In the genomic region with DNA sequence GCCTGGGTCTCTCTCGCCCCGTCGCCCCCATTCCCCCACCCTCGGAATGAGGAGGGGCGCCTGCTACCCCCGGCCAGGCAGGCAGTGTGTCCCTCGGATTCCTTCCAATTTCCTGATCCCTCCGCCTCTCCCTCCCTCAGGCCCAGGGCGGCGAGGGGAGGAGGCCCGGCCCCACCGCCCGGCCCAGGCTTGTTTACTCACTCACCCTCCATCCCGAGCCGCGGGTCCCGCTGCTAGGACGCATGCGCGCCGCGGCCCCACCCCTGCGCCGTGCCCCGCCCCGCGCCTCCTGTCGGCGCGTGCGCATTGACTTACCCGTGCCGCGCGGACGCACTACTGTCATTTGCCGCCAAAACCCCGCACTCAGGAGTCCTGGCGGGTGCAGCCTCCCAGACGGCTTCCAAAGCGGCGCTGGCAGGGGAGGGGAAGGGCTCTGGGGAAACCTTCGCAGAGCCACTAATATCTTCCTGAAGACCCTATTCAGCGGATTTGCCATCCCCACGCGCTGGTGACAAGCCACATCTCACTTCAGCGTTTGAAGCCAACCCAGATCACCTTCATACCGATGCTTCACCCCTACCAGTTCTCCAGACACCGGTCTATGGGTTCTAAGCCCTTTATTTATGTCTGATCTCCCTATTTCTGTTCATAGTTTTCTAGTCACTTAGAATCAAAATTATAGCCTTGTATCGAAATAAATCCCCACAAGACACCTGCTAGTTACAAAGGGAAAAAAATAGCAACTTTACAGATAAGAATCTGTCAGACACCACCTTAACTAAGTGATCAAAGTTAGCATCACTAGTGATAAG, we compare ENCODE assay signal across 8 cellular contexts. TPM values are rescaled to one million over a fixed set of nuclear protein-coding genes. Genes with fewer than 3 reads are reported as not detected.
A peak's percentile ranks its signal among the peaks of the same experiment; 100 is the strongest.
DNase-seq lines count a peak whose midpoint lies in the region; ATAC-seq and TF ChIP-seq lines count a peak whose summit lies in the region.

A gene (minus strand): TSS at position 235 of the 812 bp plus-strand sequence. CDS start 16,099 bp downstream, outside the sequence.

- no peaks in the 10 kb centered on the region for H3K27me3 ChIP-seq in colonic mucosa
- no peaks in the 10 kb centered on the region for H3K27me3 ChIP-seq in layer of hippocampus (ENCODE audit: control insufficient read depth, insufficient read depth, low read length)

- peak within 1 kb of the TSS; percentile 83 to 89 for H3K9ac ChIP-seq in colonic mucosa (ENCODE audit: low read depth in 2 of 2, low read length in 2 of 2)

- no peaks in the 10 kb centered on the region for H3K4me1 ChIP-seq in colonic mucosa

- peak; percentile 100 for DNase-seq in AG20443 (ENCODE audit: low spot score)
- peak; percentile 87 for DNase-seq in NCI-H526 treated with DMSO at 0.1 percent for 48 hours (lab: John Stamatoyannopoulos, UW)
- peak; percentile 98 for DNase-seq in activated CD4-positive, alpha-beta T cell treated with anti-CD3 and anti-CD28 coated beads, Interleukin-2, amount 10 ng/mL, durations not matched to agents 24 days and 14 days
- DNase-seq in colonic mucosa = peak; percentile 89
- peak; percentile 72 to 86 (median 80) for DNase-seq in stimulated activated CD4-positive, alpha-beta T cell treated with anti-CD3 and anti-CD28 coated beads, Interleukin-1b, Interleukin-23, amount 100 ng/mL, for 24 hours (ENCODE audit: low read depth in 4 of 4, low spot score in 1 of 4)

- peak within 1 kb of the TSS; percentile 75 for H3K27ac ChIP-seq in colonic mucosa
- peak within 1 kb of the TSS; percentile 98 for H3K27ac ChIP-seq in layer of hippocampus (ENCODE audit: low read depth, low read length)

- no peaks in the 10 kb centered on the region for H3K9me3 ChIP-seq in colonic mucosa

- intact Hi-C loops in activated CD4-positive, alpha-beta T cell treated with anti-CD3 and anti-CD28 coated beads, Interleukin-2, amount 10 ng/mL, durations not matched to agents 24 days and 14 days (cut with micrococcal nuclease) = loop anchor here (2.0 kb wide), 2 partner anchors 18 to 68 kb away; a partner anchor contains a TSS
- intact Hi-C loops in colonic mucosa (cut with DNase I) = no loop called here

- peaks cover 17% of the 10 kb centered on the region for H3K4me1 Mint-ChIP-seq in activated CD4-positive, alpha-beta T cell treated with anti-CD3 and anti-CD28 coated beads, Interleukin-2, amount 10 ng/mL, durations not matched to agents 24 days and 14 days

- no peak for TF ChIP-seq CTCF in colonic mucosa (IDR thresholded peaks at IDR 0.05)

- TF ChIP-seq POLR2A in GM19099 (IDR thresholded peaks at IDR 0.05; ENCODE audit: extremely low read depth, insufficient read length, low read depth) = peak; percentile 72

- peaks cover 30% of the 10 kb centered on the region for H3K27me3 Mint-ChIP-seq in activated CD4-positive, alpha-beta T cell treated with anti-CD3 and anti-CD28 coated beads, Interleukin-2, amount 10 ng/mL, durations not matched to agents 24 days and 14 days

- H3K4me3 ChIP-seq in colonic mucosa = peak within 1 kb of the TSS; percentile 67

- no peaks in the 10 kb centered on the region for H3K36me3 ChIP-seq in colonic mucosa

- peaks cover 8% of the 10 kb centered on the region for H3K36me3 Mint-ChIP-seq in activated CD4-positive, alpha-beta T cell treated with anti-CD3 and anti-CD28 coated beads, Interleukin-2, amount 10 ng/mL, durations not matched to agents 24 days and 14 days (ENCODE audit: low read depth)

- peak within 1 kb of the TSS; percentile 97 for H3K27ac Mint-ChIP-seq in activated CD4-positive, alpha-beta T cell treated with anti-CD3 and anti-CD28 coated beads, Interleukin-2, amount 10 ng/mL, durations not matched to agents 24 days and 14 days

- H3K4me3 Mint-ChIP-seq in activated CD4-positive, alpha-beta T cell treated with anti-CD3 and anti-CD28 coated beads, Interleukin-2, amount 10 ng/mL, durations not matched to agents 24 days and 14 days = peak within 1 kb of the TSS; percentile 98

- peak; percentile 81 for ATAC-seq in HG03442 (IDR thresholded peaks at IDR 0.05; ENCODE audit: unreplicated experiment)

- peaks cover 4% of the 10 kb centered on the region for H3K9me3 Mint-ChIP-seq in activated CD4-positive, alpha-beta T cell treated with anti-CD3 and anti-CD28 coated beads, Interleukin-2, amount 10 ng/mL, durations not matched to agents 24 days and 14 days

RNA-seq across cellular contexts. Expression of the gene that starts here (rescaled TPM):
- total RNA-seq in activated CD4-positive, alpha-beta T cell treated with anti-CD3 and anti-CD28 coated beads, Interleukin-2, amount 10 ng/mL, durations not matched to agents 24 days and 14 days = 39.5 and 39.6 TPM in 2 replicates
- total RNA-seq in colonic mucosa = 10 to 100 TPM; 15.9 to 20.3 TPM

Comparison
In these comparisons a context has a peak if more than half of its experiments do, and no peak if none do; other contexts are left out.
1. Peak in every context shown above with its lines: DNase-seq, ATAC-seq, H3K4me3 ChIP-seq and H3K27ac ChIP-seq.